13 cellular contexts compared by ENCODE assay signal in genomic region chr2:127173073-127173472, GRCh38. TPM values are rescaled to one million over a fixed set of nuclear protein-coding genes. Genes with fewer than 3 reads are reported as not detected.
A peak's percentile ranks its signal among the peaks of the same experiment; 100 is the strongest.
DNase-seq lines count a peak whose midpoint lies in the region; ATAC-seq and TF ChIP-seq lines count a peak whose summit lies in the region.
"Had no signal": no experiment of that assay in that cellular context is flagged by ENCODE, and none has a peak within 500 bp of the region (broad histone marks: within the 10 kb centered on the region; RNA-seq: fewer than 3 reads in every experiment).

No MANE protein-coding gene starts in this region.

- ATAC-seq in right cardiac atrium, result peak; percentile 25
- ATAC-seq: stimulated activated naive CD8-positive, alpha-beta T cell treated with anti-CD3 and anti-CD28 coated beads, Interleukin-15, Interleukin-2, amounts not matched to agents 100 U/mL and 50 U/mL, for 24 hours had no signal

- TF ChIP-seq CTCF in cardiac fibroblast (IDR thresholded peaks at IDR 0.05; ENCODE audit: low read depth, low read length) (no peak), testis (IDR thresholded peaks at IDR 0.05) (no peak)

- H3K4me1 ChIP-seq in right cardiac atrium (ENCODE audit: control insufficient read depth, insufficient read depth, low read length) (no peaks in the 10 kb centered on the region), testis (peaks cover 22% of the 10 kb centered on the region)

- 36% methylated on average over 6 of the region's 6 CpGs for WGBS in right cardiac atrium
- WGBS in testis, 2 donors, result 48 to 50% methylated on average over 6 of the region's 6 CpGs

- no peaks in the 10 kb centered on the region for H3K27me3 ChIP-seq in right cardiac atrium (ENCODE audit: control insufficient read depth, insufficient read depth)
- H3K27me3 ChIP-seq in testis, result no peaks in the 10 kb centered on the region
- H3K27me3 ChIP-seq: neural progenitor cell had no signal

- H3K4me3 ChIP-seq in cardiac fibroblast (replicated peaks in 1 of 2; ENCODE audit: low read depth in 2 of 2, low read length in 2 of 2), result no peak overlapping the region
- no peak overlapping the region for H3K4me3 ChIP-seq in right cardiac atrium (ENCODE audit: low read length)
- H3K4me3 ChIP-seq in testis, result no peak overlapping the region
- H3K4me3 ChIP-seq: neural progenitor cell had no signal

- TF ChIP-seq POLR2A in testis (IDR thresholded peaks at IDR 0.05), result no peak

- DNase-seq in LHCN-M2 (ENCODE audit: low read depth) (peak; percentile 80), cardiac fibroblast (ENCODE audit: low read depth in 2 of 2) (peak; percentile 91 to 97), right cardiac atrium (peak in 2 of 3 donors; percentile 49 to 75), testis (peak; percentile 70), NCI-H82 treated with DMSO at 0.1 percent for 48 hours (lab: John Stamatoyannopoulos, UW; ENCODE audit: unreplicated experiment) (no peak), HEK293T (ENCODE audit: extremely low spot score) (no peak), NCI-H1436 (lab: John Stamatoyannopoulos, UW) (no peak)
- DNase-seq: activated CD4-positive, alpha-beta T cell treated with anti-CD3 and anti-CD28 coated beads, Interleukin-2, amount 50 U/mL, for 48 hours; endodermal cell; NCI-H1048; NCI-H774; stimulated activated naive CD8-positive, alpha-beta T cell treated with anti-CD3 and anti-CD28 coated beads, Interleukin-15, Interleukin-2, amounts not matched to agents 100 U/mL and 50 U/mL, for 24 hours had no signal

- no peaks in the 10 kb centered on the region for H3K9me3 ChIP-seq in right cardiac atrium (ENCODE audit: control insufficient read depth, low read length)
- no peaks in the 10 kb centered on the region for H3K9me3 ChIP-seq in testis

- POLR2A ChIA-PET in HEK293T (lab: Yijun Ruan, JAX), result no interaction called here

- H3K27ac ChIP-seq in right cardiac atrium (ENCODE audit: low read length) (no peak overlapping the region), testis (no peak overlapping the region)
- H3K27ac ChIP-seq: neural progenitor cell had no signal

- intact Hi-C loops in right cardiac atrium (cut with DNase I), result loop anchor here in 1 of 4 donors (10.0 kb wide), 1 partner anchor 108 kb away; no protein-coding TSS in a partner anchor
- intact Hi-C loops in testis (cut with DNase I; ENCODE audit: low total_unique reads), result loop anchor here (10.0 kb wide), 1 partner anchor 88 kb away; no protein-coding TSS in a partner anchor

- H3K36me3 ChIP-seq in testis (ENCODE audit: low read depth, missing control alignments), result no peaks in the 10 kb centered on the region
- H3K36me3 ChIP-seq: neural progenitor cell had no signal

- CTCF ChIA-PET in HEK293T (lab: Yijun Ruan, JAX), result interaction anchor here (1.1 kb wide), 1 partner anchor 10 kb away, joined by 3 read pairs; no protein-coding TSS in a partner anchor

TF ChIP-seq in HEK293T, 16 proteins besides CTCF, POLR2A, EP300 and RAD21:
- no peak for TF ChIP-seq L3MBTL2 (conservative IDR thresholded peaks at IDR 0.05)
- no peak for TF ChIP-seq CTBP1 (IDR thresholded peaks at IDR 0.05; ENCODE audit: borderline replicate concordance)
- no peak for TF ChIP-seq SP1 (IDR thresholded peaks at IDR 0.05)
- no peak for TF ChIP-seq HDGF (IDR thresholded peaks at IDR 0.05; ENCODE audit: borderline replicate concordance)
- TF ChIP-seq ELF4 (IDR thresholded peaks at IDR 0.05), result no peak
- no peak for TF ChIP-seq PKNOX1 (IDR thresholded peaks at IDR 0.05)
- no peak for TF ChIP-seq BHLHE40 (IDR thresholded peaks at IDR 0.05; ENCODE audit: borderline replicate concordance)
- no peak for TF ChIP-seq FOXK2 (IDR thresholded peaks at IDR 0.05)
- TF ChIP-seq ARNT (IDR thresholded peaks at IDR 0.05), result no peak
- TF ChIP-seq ZNF384 (IDR thresholded peaks at IDR 0.05), result no peak
- TF ChIP-seq TARDBP (IDR thresholded peaks at IDR 0.05), result no peak
- TF ChIP-seq FOXM1 (IDR thresholded peaks at IDR 0.05; ENCODE audit: borderline replicate concordance), result no peak
- TF ChIP-seq NFRKB (IDR thresholded peaks at IDR 0.05), result no peak

RNA-seq across cellular contexts. Expression of gene CYP27C1, which starts 47.0 kb away (rescaled TPM):
- total RNA-seq in LHCN-M2 (2014; rRNA removed), result 0.32 and 0.63 TPM in 2 replicates
- 1.7 TPM for polyA plus RNA-seq in LHCN-M2 (2012)
- under 1 TPM; 0.18 to 0.29 (median 0.24) TPM for total RNA-seq in right cardiac atrium
- polyA plus RNA-seq in right cardiac atrium, result 0.20 TPM
- under 1 TPM; 0.50 to 0.55 TPM for total RNA-seq in testis
- 0.47 TPM for polyA plus RNA-seq in testis (ENCODE audit: insufficient read depth, low read depth, low replicate concordance)

Comparison
In these comparisons a context has a peak if more than half of its experiments do, and no peak if none do; other contexts are left out.
1. DNase-seq: peak in LHCN-M2 (single experiment), cardiac fibroblast (2 of 2), right cardiac atrium (2 of 3) and testis (single experiment); none in NCI-H82 treated with DMSO at 0.1 percent for 48 hours (single experiment), HEK293T (single experiment) and NCI-H1436 (single experiment).